Comparison of ENCODE assay signal across 8 cellular contexts in genomic region chr13:20197361-20197834, GRCh38. TPM values are rescaled to one million over a fixed set of nuclear protein-coding genes. Genes with fewer than 3 reads are reported as not detected.
DNase-seq lines count a peak whose midpoint lies in the region; ATAC-seq and TF ChIP-seq lines count a peak whose summit lies in the region.

No MANE protein-coding gene starts in this region.

- no peaks in the 10 kb centered on the region for H3K4me1 Mint-ChIP-seq in HFFc6 (ENCODE audit: low read depth)

- intact Hi-C loops in dorsolateral prefrontal cortex (cut with DNase I): loop anchor here (5.0 to 10.0 kb wide), 3 partner anchors 290 to 730 kb away; no protein-coding TSS in a partner anchor

- H3K4me3 ChIP-seq in dorsolateral prefrontal cortex: peak overlapping the region in 15 of 59 donors; percentile 4 to 38 (median 16)

- peaks cover 0 to 48% (median 38%) of the 10 kb centered on the region in 45 donors for H3K27me3 ChIP-seq in dorsolateral prefrontal cortex

- H3K27ac Mint-ChIP-seq in HFFc6: no peak overlapping the region

- no peak for ATAC-seq in HG02840 (IDR thresholded peaks at IDR 0.05; ENCODE audit: low FRiP score, unreplicated experiment)

- no peaks in the 10 kb centered on the region for H3K36me3 Mint-ChIP-seq in HFFc6 (ENCODE audit: low read depth)

- no peak overlapping the region for H3K4me3 Mint-ChIP-seq in HFFc6

- peak; percentile 43 for DNase-seq in NCI-H2107 treated with DMSO at 0.1 percent for 48 hours (lab: John Stamatoyannopoulos, UW; ENCODE audit: unreplicated experiment)
- no peak for DNase-seq in NCI-H2107 (lab: John Stamatoyannopoulos, UW)
- DNase-seq in HFFc6: no peak
- DNase-seq in OCI-M1 (lab: John Stamatoyannopoulos, UW): peak; percentile 53
- DNase-seq in dorsolateral prefrontal cortex: no peak
- peak; percentile 52 for DNase-seq in myocyte (ENCODE audit: low read depth)
- DNase-seq in middle frontal gyrus (ENCODE audit: extremely low spot score, low spot score): no peak

- no peaks in the 10 kb centered on the region for H3K9me3 Mint-ChIP-seq in HFFc6

- H3K27ac ChIP-seq in dorsolateral prefrontal cortex: no peak overlapping the region

- peaks cover 34% of the 10 kb centered on the region for H3K27me3 Mint-ChIP-seq in HFFc6 (ENCODE audit: insufficient read depth)

- peak; percentile 87 for TF ChIP-seq CTCF in HFFc6 (IDR thresholded peaks at IDR 0.05)
- TF ChIP-seq CTCF in dorsolateral prefrontal cortex (IDR thresholded peaks at IDR 0.05 in 54 of 56, conservative IDR thresholded peaks at IDR 0.05 in 2 of 56; ENCODE audit: low read depth in 1 of 56, partially characterized antibody in 56 of 56): peak; percentile 54 to 86 (median 75)

RNA-seq across cellular contexts. Expression of gene GJB2, which starts 4.7 kb away (rescaled TPM):
- not detected for total RNA-seq in HFFc6 (2021; fragmentation: NEBNext Ultra II Directional; extraction: Animal tissue kit (Norgen Biotek cat#: 25700))
- total RNA-seq in dorsolateral prefrontal cortex: 1 to 10 TPM in 82 of 120 experiments, under 1 TPM in 36, not detected in 2; 0.29 to 7.3 (median 1.4) TPM
- total RNA-seq in myocyte: 0.05 and 0.40 TPM in 2 replicates
- polyA plus RNA-seq in myocyte (2012): 0.48 TPM

RNA-seq across cellular contexts. Expression of gene GJB6, which starts 34.7 kb away (rescaled TPM):
- not detected for total RNA-seq in HFFc6 (2021; fragmentation: NEBNext Ultra II Directional; extraction: Animal tissue kit (Norgen Biotek cat#: 25700))
- total RNA-seq in dorsolateral prefrontal cortex (100 to 1,000 TPM in 17 of 120 experiments, 10 to 100 TPM in 102, 1 to 10 TPM in 1; 9.8 to 193 (median 60.5) TPM), myocyte (not detected in 2 replicates)
- not detected for polyA plus RNA-seq in myocyte (2012)

RNA-seq across cellular contexts. Expression of gene GJA3, which starts 36.5 kb away (rescaled TPM):
- total RNA-seq in HFFc6 (2021; fragmentation: NEBNext Ultra II Directional; extraction: Animal tissue kit (Norgen Biotek cat#: 25700)): under 1 TPM; 0.09 to 0.14 (median 0.11) TPM
- total RNA-seq in dorsolateral prefrontal cortex (under 1 TPM in 24 of 120 experiments, not detected in 96; 0.07 to 0.24 (median 0.12) TPM), myocyte (0.05 and 0.59 TPM in 2 replicates)
- polyA plus RNA-seq in myocyte (2012): 0.08 TPM

Comparison
In these comparisons a context has a peak if more than half of its experiments do, and no peak if none do; other contexts are left out.
1. DNase-seq: peak in NCI-H2107 treated with DMSO at 0.1 percent for 48 hours (single experiment), OCI-M1 (single experiment) and myocyte (single experiment); none in NCI-H2107 (single experiment), HFFc6 (single experiment), dorsolateral prefrontal cortex (0 of 10) and middle frontal gyrus (single experiment).
2. RNA of gene GJB6, which starts 34.7 kb away (total RNA-seq): 9.8 to 193 TPM in dorsolateral prefrontal cortex; not detected in HFFc6 and not detected in myocyte; every median in the first group is over 10 times any median in the second.